In genomic region chr5:55860709-55861108, GRCh38 we compare ENCODE assay signal across 32 cellular contexts. TPM values are rescaled to one million over a fixed set of nuclear protein-coding genes. Genes with fewer than 3 reads are reported as not detected.
"Had no signal": no experiment of that assay in that cellular context is flagged by ENCODE, and none has a peak within 500 bp of the region (broad histone marks: within the 10 kb centered on the region; RNA-seq: fewer than 3 reads in every experiment).

No MANE protein-coding gene starts in this region.

- H3K4me1 ChIP-seq: stomach, suprapubic skin, testis, thyroid gland, tibial artery, tibial nerve, transverse colon, upper lobe of left lung, upper lobe of right lung, uterus, vagina had no signal

- H3K9me3 Mint-ChIP-seq: stimulated activated effector memory CD8-positive, alpha-beta T cell treated with anti-CD3 and anti-CD28 coated beads, Interleukin-12 subunit alpha, Interleukin-12 subunit beta, amount 100 ng/mL, for 72 hours; stimulated activated memory B cell treated with anti-CD40 and anti-IgM and Interleukin-4, amounts not matched to agents 10 μg/mL and 1 μg/mL and 100 μg/mL, for 72 hours; stimulated activated naive B cell treated with anti-CD40 and anti-IgM and Interleukin-4, amounts not matched to agents 10 μg/mL and 1 μg/mL and 100 μg/mL, for 72 hours; stimulated activated naive CD8-positive, alpha-beta T cell treated with anti-CD3 and anti-CD28 coated beads, Interleukin-15, Interleukin-2, amounts not matched to agents 100 ng/mL and 50 ng/mL, for 24 hours; type B pancreatic cell had no signal

- H3K27me3 Mint-ChIP-seq: stimulated activated naive CD8-positive, alpha-beta T cell treated with anti-CD3 and anti-CD28 coated beads, Interleukin-15, amount 100 ng/mL, for 72 hours; stimulated activated naive CD8-positive, alpha-beta T cell treated with anti-CD3 and anti-CD28 coated beads, Interleukin-15, Interleukin-2, amounts not matched to agents 100 ng/mL and 50 ng/mL, for 24 hours had no signal

- H3K4me1 Mint-ChIP-seq: stimulated activated memory B cell treated with anti-CD40 and anti-IgM and Interleukin-4, amounts not matched to agents 10 μg/mL and 1 μg/mL and 100 μg/mL, for 72 hours; stimulated activated naive B cell treated with anti-CD40 and anti-IgM and Interleukin-4, amounts not matched to agents 10 μg/mL and 1 μg/mL and 100 μg/mL, for 72 hours had no signal

- ATAC-seq: stimulated activated effector memory CD8-positive, alpha-beta T cell treated with anti-CD3 and anti-CD28 coated beads, Interleukin-12 subunit alpha, Interleukin-12 subunit beta, amount 100 ng/mL, for 72 hours; stimulated activated memory B cell treated with anti-CD40 and anti-IgM and Interleukin-4, amounts not matched to agents 10 μg/mL and 1 μg/mL and 100 μg/mL, for 72 hours; stimulated activated naive B cell treated with anti-CD40 and anti-IgM and Interleukin-4, amounts not matched to agents 10 μg/mL and 1 μg/mL and 100 μg/mL, for 72 hours; stimulated activated naive CD8-positive, alpha-beta T cell treated with anti-CD3 and anti-CD28 coated beads, Interleukin-15, amount 100 ng/mL, for 72 hours; stimulated activated naive CD8-positive, alpha-beta T cell treated with anti-CD3 and anti-CD28 coated beads, Interleukin-15, Interleukin-2, amounts not matched to agents 100 U/mL and 50 U/mL, for 24 hours had no signal

- H3K36me3 Mint-ChIP-seq: stimulated activated effector memory CD8-positive, alpha-beta T cell treated with anti-CD3 and anti-CD28 coated beads, Interleukin-12 subunit alpha, Interleukin-12 subunit beta, amount 100 ng/mL, for 72 hours; stimulated activated memory B cell treated with anti-CD40 and anti-IgM and Interleukin-4, amounts not matched to agents 10 μg/mL and 1 μg/mL and 100 μg/mL, for 72 hours; stimulated activated naive B cell treated with anti-CD40 and anti-IgM and Interleukin-4, amounts not matched to agents 10 μg/mL and 1 μg/mL and 100 μg/mL, for 72 hours; type B pancreatic cell had no signal

- H3K9me3 ChIP-seq: suprapubic skin, testis, thoracic aorta, thyroid gland, tibial nerve, transverse colon, upper lobe of left lung, upper lobe of right lung, uterus, vagina had no signal

- H3K27ac ChIP-seq: stomach, suprapubic skin, testis, thoracic aorta, thyroid gland, tibial artery, tibial nerve, transverse colon, upper lobe of left lung, upper lobe of right lung, uterus, vagina had no signal

- H3K27me3 ChIP-seq: stomach, suprapubic skin, testis, thyroid gland, tibial artery, tibial nerve, transverse colon, upper lobe of left lung, upper lobe of right lung, uterus, vagina had no signal

- H3K36me3 ChIP-seq: stomach, suprapubic skin, thoracic aorta, thyroid gland, tibial artery, tibial nerve, transverse colon, upper lobe of left lung, upper lobe of right lung, uterus, vagina had no signal

- H3K4me3 ChIP-seq: stomach, suprapubic skin, testis, thoracic aorta, thyroid gland, tibial artery, tibial nerve, transverse colon, upper lobe of left lung, upper lobe of right lung, uterus, vagina had no signal

- DNase-seq: stimulated activated CD4-positive, alpha-beta T cell treated with anti-CD3 and anti-CD28 coated beads, Interleukin-2, amount 100 ng/mL, for 48 hours; stimulated activated CD4-positive, alpha-beta T cell treated with anti-CD3 and anti-CD28 coated beads, Interleukin-4, amount 100 ng/mL, for 1 hour; stimulated activated CD4-positive, alpha-beta T cell treated with anti-CD3 and anti-CD28 coated beads, Interleukin-4, amount 100 ng/mL, for 24 hours; stimulated activated CD4-positive, alpha-beta T cell treated with anti-CD3 and anti-CD28 coated beads, Interleukin-4, amount 100 ng/mL, for 4 hours; stimulated activated CD8-positive, alpha-beta memory T cell treated with anti-CD3 and anti-CD28 coated beads, Interleukin-4, amount 100 ng/mL, for 48 hours; stimulated activated naive B cell treated with anti-CD40 and anti-IgM and Interleukin-4, amounts not matched to agents 10 μg/mL and 1 μg/mL and 100 μg/mL, for 72 hours; stimulated activated naive CD4-positive, alpha-beta T cell; stimulated activated naive CD4-positive, alpha-beta T cell treated with Interleukin-2 at 50 U/mL for 16 hours; stimulated activated naive CD8-positive, alpha-beta T cell treated with anti-CD3 and anti-CD28 coated beads, Interleukin-15, amount 100 ng/mL, for 72 hours; stimulated activated naive CD8-positive, alpha-beta T cell treated with anti-CD3 and anti-CD28 coated beads, Interleukin-15, Interleukin-2, amounts not matched to agents 100 U/mL and 50 U/mL, for 24 hours; stomach; substantia nigra; testis; thyroid gland; tibial artery; transverse colon; trophoblast cell; upper lobe of left lung; upper lobe of right lung; uterus had no signal

- H3K4me3 Mint-ChIP-seq: stimulated activated effector memory CD8-positive, alpha-beta T cell treated with anti-CD3 and anti-CD28 coated beads, Interleukin-12 subunit alpha, Interleukin-12 subunit beta, amount 100 ng/mL, for 72 hours; stimulated activated memory B cell treated with anti-CD40 and anti-IgM and Interleukin-4, amounts not matched to agents 10 μg/mL and 1 μg/mL and 100 μg/mL, for 72 hours; stimulated activated naive B cell treated with anti-CD40 and anti-IgM and Interleukin-4, amounts not matched to agents 10 μg/mL and 1 μg/mL and 100 μg/mL, for 72 hours; stimulated activated naive CD8-positive, alpha-beta T cell treated with anti-CD3 and anti-CD28 coated beads, Interleukin-15, amount 100 ng/mL, for 72 hours; stimulated activated naive CD8-positive, alpha-beta T cell treated with anti-CD3 and anti-CD28 coated beads, Interleukin-15, Interleukin-2, amounts not matched to agents 100 ng/mL and 50 ng/mL, for 24 hours; type B pancreatic cell had no signal

- H3K27ac Mint-ChIP-seq: stimulated activated effector memory CD8-positive, alpha-beta T cell treated with anti-CD3 and anti-CD28 coated beads, Interleukin-12 subunit alpha, Interleukin-12 subunit beta, amount 100 ng/mL, for 72 hours; stimulated activated memory B cell treated with anti-CD40 and anti-IgM and Interleukin-4, amounts not matched to agents 10 μg/mL and 1 μg/mL and 100 μg/mL, for 72 hours; stimulated activated naive B cell treated with anti-CD40 and anti-IgM and Interleukin-4, amounts not matched to agents 10 μg/mL and 1 μg/mL and 100 μg/mL, for 72 hours; stimulated activated naive CD8-positive, alpha-beta T cell treated with anti-CD3 and anti-CD28 coated beads, Interleukin-15, amount 100 ng/mL, for 72 hours; stimulated activated naive CD8-positive, alpha-beta T cell treated with anti-CD3 and anti-CD28 coated beads, Interleukin-15, Interleukin-2, amounts not matched to agents 100 ng/mL and 50 ng/mL, for 24 hours; type B pancreatic cell had no signal

RNA-seq across cellular contexts. Expression of gene IL31RA, which starts 9.6 kb away (rescaled TPM):
- total RNA-seq: subcutaneous adipose tissue, temporal lobe, thyroid gland, transverse colon, ureter, vagina had no signal
- polyA plus RNA-seq: stomach, urinary bladder had no signal
